ENCODE assay signal across 9 cellular contexts in genomic region chr17:1762233-1762905, GRCh38. TPM values are rescaled to one million over a fixed set of nuclear protein-coding genes. Genes with fewer than 3 reads are reported as not detected.
DNase-seq lines count a peak whose midpoint lies in the region; ATAC-seq lines count a peak whose summit lies in the region.
"Had no signal": no experiment of that assay in that cellular context is flagged by ENCODE, and none has a peak within 500 bp of the region (broad histone marks: within the 10 kb centered on the region; RNA-seq: fewer than 3 reads in every experiment).

No MANE protein-coding gene starts in this region.

- no peak overlapping the region for H3K4me3 Mint-ChIP-seq in T-helper 17 cell

- ATAC-seq in T-helper 17 cell: no peak
- ATAC-seq in Right ventricle myocardium superior (ENCODE audit: poor library complexity): peak; percentile 48
- peak; percentile 64 for ATAC-seq in sciatic nerve
- no peak for ATAC-seq in HG03159 (IDR thresholded peaks at IDR 0.05; ENCODE audit: unreplicated experiment)
- no peak for ATAC-seq in GM19035 (IDR thresholded peaks at IDR 0.05; ENCODE audit: unreplicated experiment)

- peaks cover 24% of the 10 kb centered on the region for H3K4me1 Mint-ChIP-seq in T-helper 17 cell

- H3K36me3 Mint-ChIP-seq in T-helper 17 cell (ENCODE audit: low read depth): no peaks in the 10 kb centered on the region

- intact Hi-C loops in Right ventricle myocardium superior (cut with DNase I): no loop called here
- intact Hi-C loops in sciatic nerve (cut with DNase I): no loop called here

- DNase-seq in GM03348 (ENCODE audit: low spot score) (peak; percentile 71), T-helper 17 cell (no peak), Right ventricle myocardium superior (peak; percentile 70), sciatic nerve (ENCODE audit: low spot score) (no peak), NCI-H2081 (lab: John Stamatoyannopoulos, UW) (no peak), amygdala (lab: John Stamatoyannopoulos, UW) (no peak)
- DNase-seq: midbrain had no signal

- H3K27me3 Mint-ChIP-seq in T-helper 17 cell: no peaks in the 10 kb centered on the region

- no peaks in the 10 kb centered on the region for H3K9me3 ChIP-seq in T-helper 17 cell (ENCODE audit: control insufficient read depth, low read length, poor library complexity, severe bottlenecking)

- H3K27ac Mint-ChIP-seq in T-helper 17 cell: peak overlapping the region; percentile 93

RNA-seq across cellular contexts. Expression of gene SERPINF1, which starts 0.5 kb away (rescaled TPM):
- total RNA-seq in T-helper 17 cell (under 1 TPM in 1 of 2 donors, not detected in 1; 0.52 TPM), Right ventricle myocardium superior (131 TPM), sciatic nerve (592 TPM)

RNA-seq across cellular contexts. Expression of gene SERPINF2, which starts 19.7 kb away (rescaled TPM):
- total RNA-seq in T-helper 17 cell (under 1 TPM; 0.29 to 0.67 TPM), Right ventricle myocardium superior (0.32 TPM), sciatic nerve (3.2 TPM)

RNA-seq across cellular contexts. Expression of gene WDR81, which starts 37.9 kb away (rescaled TPM):
- total RNA-seq in T-helper 17 cell (10 to 100 TPM; 38.2 to 41.2 TPM), Right ventricle myocardium superior (8.5 TPM), sciatic nerve (26.1 TPM)

RNA-seq across cellular contexts. Expression of gene TLCD2, which starts 52.2 kb away (rescaled TPM):
- total RNA-seq in T-helper 17 cell (1 to 10 TPM in 1 of 2 donors, under 1 TPM in 1; 0.26 to 1.4 TPM), Right ventricle myocardium superior (2.0 TPM), sciatic nerve (13.6 TPM)

Comparison
In these comparisons a context has a peak if more than half of its experiments do, and no peak if none do; other contexts are left out.
1. DNase-seq: peak in GM03348 (single experiment) and Right ventricle myocardium superior (single experiment); none in T-helper 17 cell (0 of 3), sciatic nerve (single experiment), NCI-H2081 (0 of 2) and amygdala (0 of 56).
2. ATAC-seq: peak in Right ventricle myocardium superior (single experiment) and sciatic nerve (single experiment); none in T-helper 17 cell (single experiment), HG03159 (single experiment) and GM19035 (single experiment).
3. RNA of gene SERPINF1, which starts 0.5 kb away (total RNA-seq): 592 TPM in sciatic nerve (single experiment) and 131 TPM in Right ventricle myocardium superior (single experiment); 0.52 TPM in T-helper 17 cell; every median in the first group is over 10 times any median in the second.